24 cellular contexts compared by ENCODE assay signal in the genomic region with DNA sequence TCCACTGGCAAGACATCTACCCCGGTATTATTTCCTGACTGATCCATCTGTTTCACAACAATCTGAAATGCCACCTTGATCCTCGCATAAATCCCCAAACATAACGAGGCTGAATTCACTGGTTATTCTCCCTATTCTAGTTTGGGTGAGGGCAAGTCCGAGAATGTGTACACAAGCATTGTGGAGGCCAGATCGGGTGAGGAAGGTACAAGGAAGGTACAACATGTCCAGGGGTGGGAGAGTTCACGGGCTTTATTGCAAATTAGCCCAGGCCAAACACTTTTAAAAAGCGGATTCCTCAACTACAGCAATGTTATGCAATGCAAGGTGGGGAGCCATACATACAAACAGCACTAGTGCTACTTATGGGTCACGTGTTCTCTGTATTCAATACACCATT.
A peak's percentile ranks its signal among the peaks of the same experiment; 100 is the strongest.
DNase-seq lines count a peak whose midpoint lies in the region; ATAC-seq, FAIRE-seq and TF ChIP-seq lines count a peak whose summit lies in the region.
"Had no signal": no experiment of that assay in that cellular context is flagged by ENCODE, and none has a peak within 500 bp of the region (broad histone marks: within the 10 kb centered on the region; RNA-seq: fewer than 3 reads in every experiment).

No MANE protein-coding gene starts in this region.

- H3K27ac ChIP-seq in liver (ENCODE audit: low read depth in 1 of 2, low read length in 2 of 2) (no peak overlapping the region), HepG2 (ENCODE audit: extremely low read length, insufficient read depth, low read length) (no peak overlapping the region), Karpas-422 (ENCODE audit: low read length) (0 out of 2 replicates have a peak overlapping the region, but pooled peaks have one; percentile 31), right lobe of liver (peak overlapping the region in 1 of 3 donors; percentile 38), prostate gland (peak overlapping the region in 1 of 2 donors; percentile 41)
- H3K27ac ChIP-seq: 22Rv1, A549, BLaER1 had no signal

- no peak for TF ChIP-seq EP300 in HepG2 (IDR thresholded peaks at IDR 0.05; ENCODE audit: low read depth in 2 of 2, low read length in 2 of 2)
- no peak for TF ChIP-seq EP300 in HepG2 (CRISPR knock-in tag; IDR thresholded peaks at IDR 0.05; ENCODE audit: borderline replicate concordance)

- H3K27me3 ChIP-seq in liver (ENCODE audit: control insufficient read depth in 4 of 4, insufficient read depth in 4 of 4, low read length in 3 of 4) (no peaks in the 10 kb centered on the region), HepG2 (ENCODE audit: control insufficient read depth in 1 of 2, insufficient read depth in 2 of 2, low read length in 2 of 2) (no peaks in the 10 kb centered on the region), Karpas-422 (ENCODE audit: low read length) (no peaks in the 10 kb centered on the region), right lobe of liver (no peaks in the 10 kb centered on the region), prostate gland (replicated peaks; ENCODE audit: insufficient read depth) (no peaks in the 10 kb centered on the region)
- H3K27me3 ChIP-seq: BE2C, BLaER1 had no signal

- WGBS in liver = 54% methylated on average over 8 of the region's 8 CpGs
- 92% methylated on average over 8 of the region's 8 CpGs for WGBS in HepG2 (ENCODE audit: low lambda C conversion rate)
- 49% methylated on average over 7 of the region's 8 CpGs for WGBS in right lobe of liver (ENCODE audit: insufficient coverage, low coverage, low lambda C conversion rate, missing lambda C conversion rate)
- 73% methylated on average over 8 of the region's 8 CpGs for WGBS in prostate gland

- H3K9ac ChIP-seq in liver (ENCODE audit: low read depth in 1 of 2, low read length in 2 of 2) (no peak overlapping the region), HepG2 (ENCODE audit: insufficient read depth, low read depth, low read length) (no peak overlapping the region), Karpas-422 (ENCODE audit: low read length) (no peak overlapping the region)
- H3K9ac ChIP-seq: BLaER1 had no signal

- CTCF ChIA-PET in HepG2 (lab: Yijun Ruan, JAX; ENCODE audit: low intra/inter-chr PET ratio, low total read pairs) = no interaction called here

- TF ChIP-seq POLR2A in HepG2 (IDR thresholded peaks at IDR 0.05; ENCODE audit: insufficient read depth in 1 of 2, low read depth in 2 of 2, low read length in 2 of 2) = no peak
- no peak for TF ChIP-seq POLR2A in right lobe of liver (IDR thresholded peaks at IDR 0.05)
- TF ChIP-seq POLR2A in prostate gland (IDR thresholded peaks at IDR 0.05) = no peak

- no peak for TF ChIP-seq RAD21 in liver (IDR thresholded peaks at IDR 0.05)
- no peak for TF ChIP-seq RAD21 in HepG2 (CRISPR knock-in tag; IDR thresholded peaks at IDR 0.05)

- intact Hi-C loops in HepG2 (cut with micrococcal nuclease; ENCODE audit: unreplicated experiment) (no loop called here), right lobe of liver (cut with DNase I) (no loop called here), prostate gland (cut with DNase I) (no loop called here)

- H3K4me2 ChIP-seq in HepG2 (ENCODE audit: low read depth, low read length) (no peak overlapping the region), Karpas-422 (ENCODE audit: low read depth, low read length, poor library complexity, severe bottlenecking) (no peak overlapping the region)
- H3K4me2 ChIP-seq: A549, BLaER1 had no signal

- H4K20me1 ChIP-seq in HepG2 (ENCODE audit: insufficient read depth, low read length) (no peaks in the 10 kb centered on the region), Karpas-422 (ENCODE audit: insufficient read depth, low read depth, low read length) (no peaks in the 10 kb centered on the region)
- H4K20me1 ChIP-seq: BLaER1 had no signal

- H3K79me2 ChIP-seq in HepG2 (ENCODE audit: insufficient read depth, low read length) (no peaks in the 10 kb centered on the region), Karpas-422 (ENCODE audit: low read length) (peaks cover 66% of the 10 kb centered on the region)

- POLR2A ChIA-PET in HepG2 (lab: Yijun Ruan, JAX) = no interaction called here

- FAIRE-seq in HepG2 (lab: Jason Lieb, UNC) = no peak
- FAIRE-seq: A549, G401.6, GM12891 had no signal

- H3K4me1 ChIP-seq in liver (ENCODE audit: control insufficient read depth in 4 of 4, insufficient read depth in 4 of 4, low read length in 3 of 4) (peaks cover 7 to 27% (median 21%) of the 10 kb centered on the region in 4 donors), HepG2 (ENCODE audit: insufficient read depth, low read length) (0 out of 2 replicates have a peak, but pooled peaks cover 9% of the 10 kb centered on the region), Karpas-422 (ENCODE audit: low read length) (peaks cover 46% of the 10 kb centered on the region), right lobe of liver (peaks cover 0 to 49% (median 10%) of the 10 kb centered on the region in 4 donors), prostate gland (replicated peaks) (no peaks in the 10 kb centered on the region)
- H3K4me1 ChIP-seq: A549, BE2C had no signal

- in situ Hi-C loops in HepG2 (cut with HindIII; ENCODE audit: extremely low pct_ligation_motif_present, low pct_unique_long_range_greater_than_20kb) = no loop called here

- H3K4me3 ChIP-seq in liver (ENCODE audit: low read depth in 1 of 3, low read length in 3 of 3) (no peak overlapping the region), HepG2 (replicated peaks in 1 of 3; ENCODE audit: insufficient read depth in 1 of 3, low read depth in 2 of 3, low read length in 3 of 3) (no peak overlapping the region), Karpas-422 (ENCODE audit: low read length) (no peak overlapping the region), right lobe of liver (no peak overlapping the region), prostate gland (no peak overlapping the region)
- H3K4me3 ChIP-seq: A549, BLaER1 had no signal

- DNase-seq in HepG2 (ENCODE audit: low spot score) = no peak
- no peak for DNase-seq in Karpas-422
- no peak for DNase-seq in right lobe of liver
- DNase-seq in prostate gland (ENCODE audit: low spot score) = peak; percentile 9
- no peak for DNase-seq in AML-193 (lab: John Stamatoyannopoulos, UW)
- no peak for DNase-seq in hepatic stellate cell (ENCODE audit: low spot score)
- no peak for DNase-seq in NCI-H1105 treated with DMSO at 0.1 percent for 48 hours (lab: John Stamatoyannopoulos, UW)
- DNase-seq: BE2C; C1 segment of cervical spinal cord; CD4-positive, alpha-beta memory T cell; CD4-positive, CD25-positive, alpha-beta regulatory T cell; CD8-positive, alpha-beta memory T cell; COR-L47; DMS 273 treated with DMSO at 0.1 percent for 48 hours; DMS153; DMS53; DMS79; GF-D8 had no signal

- TF ChIP-seq CTCF in liver (IDR thresholded peaks at IDR 0.05; ENCODE audit: low read depth, low read length, missing input control) (no peak), HepG2 (CRISPR knock-in tag; IDR thresholded peaks at IDR 0.05) (no peak), right lobe of liver (IDR thresholded peaks at IDR 0.05) (no peak), prostate gland (IDR thresholded peaks at IDR 0.05) (no peak)

- no TSS peak for BruUV-seq in HepG2 (replicated peaks; lab: Mats Ljungman, UMichigan)

- H2AFZ ChIP-seq in HepG2 (ENCODE audit: low read length) (no peak overlapping the region), Karpas-422 (ENCODE audit: low read length) (no peak overlapping the region)

- H3K36me3 ChIP-seq in liver (ENCODE audit: control insufficient read depth in 4 of 4, insufficient read depth in 3 of 4, low read depth in 1 of 4, low read length in 3 of 4) (peaks cover 0 to 4% (median 0%) of the 10 kb centered on the region in 4 donors), HepG2 (replicated peaks in 1 of 2; ENCODE audit: control insufficient read depth in 1 of 2, insufficient read depth in 2 of 2, low read length in 2 of 2) (no peaks in the 10 kb centered on the region), Karpas-422 (ENCODE audit: insufficient read depth, low read length) (peaks cover 3% of the 10 kb centered on the region; the same call in 1 of the 2 replicates), right lobe of liver (no peaks in the 10 kb centered on the region), prostate gland (no peaks in the 10 kb centered on the region)
- H3K36me3 ChIP-seq: BE2C had no signal

- no peaks in the 10 kb centered on the region for H3K9me2 ChIP-seq in Karpas-422 (replicated peaks; ENCODE audit: insufficient read depth, low read length)

- H3K9me3 ChIP-seq in liver (ENCODE audit: control insufficient read depth in 4 of 4, low read length in 3 of 4) = no peaks in the 10 kb centered on the region
- H3K9me3 ChIP-seq in HepG2 (ENCODE audit: low read length) = no peaks in the 10 kb centered on the region
- H3K9me3 ChIP-seq in Karpas-422 (ENCODE audit: low read length) = no peaks in the 10 kb centered on the region
- H3K9me3 ChIP-seq in right lobe of liver = no peaks in the 10 kb centered on the region
- H3K9me3 ChIP-seq in prostate gland = no peaks in the 10 kb centered on the region
- H3K9me3 ChIP-seq: A549, BE2C had no signal

- no peak for ATAC-seq in HepG2
- ATAC-seq in right lobe of liver = peak in 3 of 4 donors; percentile 62 to 91 (median 70)
- ATAC-seq: A549 had no signal

TF ChIP-seq in liver, 16 proteins besides CTCF, POLR2A, EP300 and RAD21:
- peak; percentile 29 to 50 for TF ChIP-seq RXRA (IDR thresholded peaks at IDR 0.05)
- TF ChIP-seq HNF4A (conservative IDR thresholded peaks at IDR 0.05) = peak in 1 of 2 donors; percentile 28
- no peak for TF ChIP-seq SP1 (IDR thresholded peaks at IDR 0.05)

TF ChIP-seq in HepG2, 621 proteins besides CTCF, POLR2A, EP300 and RAD21 (continues in another document):
- TF ChIP-seq, protein P1, sequence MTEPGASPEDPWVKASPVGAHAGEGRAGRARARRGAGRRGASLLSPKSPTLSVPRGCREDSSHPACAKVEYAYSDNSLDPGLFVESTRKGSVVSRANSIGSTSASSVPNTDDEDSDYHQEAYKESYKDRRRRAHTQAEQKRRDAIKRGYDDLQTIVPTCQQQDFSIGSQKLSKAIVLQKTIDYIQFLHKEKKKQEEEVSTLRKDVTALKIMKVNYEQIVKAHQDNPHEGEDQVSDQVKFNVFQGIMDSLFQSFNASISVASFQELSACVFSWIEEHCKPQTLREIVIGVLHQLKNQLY (CRISPR knock-in tag; IDR thresholded peaks at IDR 0.05) = no peak
- no peak for TF ChIP-seq ZNF605 (CRISPR knock-in tag; IDR thresholded peaks at IDR 0.05)
- no peak for TF ChIP-seq POLR2G (IDR thresholded peaks at IDR 0.05; ENCODE audit: low read depth, low read length)
- no peak for TF ChIP-seq ZNF556 (CRISPR knock-in tag; IDR thresholded peaks at IDR 0.05; ENCODE audit: borderline replicate concordance)
- TF ChIP-seq TBL1XR1 (IDR thresholded peaks at IDR 0.05; ENCODE audit: borderline replicate concordance, low read length, partially characterized antibody) = no peak
- no peak for TF ChIP-seq CAMTA2 (CRISPR knock-in tag; IDR thresholded peaks at IDR 0.05; ENCODE audit: borderline replicate concordance)
- TF ChIP-seq ZNF841 (CRISPR knock-in tag; IDR thresholded peaks at IDR 0.05; ENCODE audit: borderline replicate concordance) = no peak
- TF ChIP-seq KLF13 (CRISPR knock-in tag; IDR thresholded peaks at IDR 0.05) = no peak
- no peak for TF ChIP-seq RAD51 (IDR thresholded peaks at IDR 0.05; ENCODE audit: borderline replicate concordance)
- no peak for TF ChIP-seq TCF7L2 (IDR thresholded peaks at IDR 0.05; ENCODE audit: low read depth, low read length)
- TF ChIP-seq MXD4 (CRISPR knock-in tag; IDR thresholded peaks at IDR 0.05) = no peak
- TF ChIP-seq ZNF335 (CRISPR knock-in tag; IDR thresholded peaks at IDR 0.05) = no peak
